In the genomic region with DNA sequence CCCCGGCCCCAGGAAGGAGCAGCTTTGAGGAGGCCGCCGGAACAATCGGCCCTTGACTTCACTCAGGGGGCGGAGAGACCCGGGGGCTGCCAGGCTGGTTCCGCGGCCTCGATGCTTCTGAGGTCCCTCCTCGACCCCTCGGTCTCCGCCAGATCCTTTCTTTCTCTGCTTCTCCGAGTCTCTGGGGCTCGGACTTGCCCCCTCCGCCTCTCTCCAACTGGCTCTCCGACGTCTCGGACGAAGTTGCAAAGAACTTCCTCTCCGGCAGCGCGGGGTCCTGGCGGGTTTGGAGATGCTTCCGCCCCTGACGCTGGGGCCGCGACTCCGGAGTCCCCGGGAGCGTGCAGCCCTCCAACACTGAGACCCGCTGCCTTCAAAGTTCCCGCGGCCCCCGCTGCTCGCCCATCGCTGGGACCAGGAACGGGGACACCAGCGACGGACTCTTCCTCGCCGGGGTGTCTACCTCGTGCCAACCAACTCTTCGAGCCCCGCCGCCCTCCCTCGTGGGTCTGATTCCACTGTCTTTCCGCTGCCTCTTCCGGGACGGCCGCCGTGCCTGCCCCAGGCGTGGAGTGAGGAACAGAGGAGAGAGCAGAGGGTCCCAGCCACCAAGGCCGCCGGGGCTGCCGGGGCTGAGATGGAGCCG, we compare ENCODE assay signal across 1 cellular context.
TF ChIP-seq lines count a peak whose summit lies in the region.

No MANE protein-coding gene starts in this region.

TF ChIP-seq in endothelial cell of umbilical vein, 7 proteins besides CTCF, POLR2A, EP300 and RAD21 (continued from another document):
- TF ChIP-seq, protein P1, sequence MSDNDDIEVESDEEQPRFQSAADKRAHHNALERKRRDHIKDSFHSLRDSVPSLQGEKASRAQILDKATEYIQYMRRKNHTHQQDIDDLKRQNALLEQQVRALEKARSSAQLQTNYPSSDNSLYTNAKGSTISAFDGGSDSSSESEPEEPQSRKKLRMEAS (IDR thresholded peaks at IDR 0.05; ENCODE audit: insufficient read depth, insufficient read length) = no peak
- no peak for TF ChIP-seq JUN (IDR thresholded peaks at IDR 0.05; ENCODE audit: borderline replicate concordance, insufficient read depth, insufficient read length, low read depth)
- TF ChIP-seq GATA2 (IDR thresholded peaks at IDR 0.05; ENCODE audit: insufficient read depth, insufficient read length, low read depth, low read length) = no peak
- no peak for TF ChIP-seq EZH2 (IDR thresholded peaks at IDR 0.05; ENCODE audit: borderline replicate concordance, low read depth, low read length, severe bottlenecking)
- TF ChIP-seq POLR2AphosphoS5 (IDR thresholded peaks at IDR 0.05; ENCODE audit: insufficient read depth, low read depth, low read length) = no peak
- no peak for TF ChIP-seq MYC (IDR thresholded peaks at IDR 0.05; ENCODE audit: low read depth, low read length)
